Comparison of ENCODE assay signal across 36 cellular contexts in the genomic region with DNA sequence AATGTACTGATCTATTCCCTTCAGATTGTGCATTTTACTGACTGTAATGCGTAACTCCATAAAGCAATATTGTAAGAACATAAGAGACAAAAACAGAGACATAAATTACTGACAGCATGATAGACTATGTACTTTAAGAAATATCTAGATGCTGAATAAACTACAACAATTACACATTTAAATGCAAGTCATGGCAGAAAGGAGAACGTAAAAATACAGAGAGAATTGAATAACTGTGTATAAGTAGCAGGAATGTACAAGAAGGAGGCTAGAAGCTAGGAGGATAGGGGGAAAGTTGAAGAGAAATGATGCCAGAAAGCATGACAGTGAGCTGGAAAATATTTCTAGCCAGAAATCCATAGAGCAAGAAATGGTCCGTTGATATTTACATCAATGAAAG.
"Had no signal": no experiment of that assay in that cellular context is flagged by ENCODE, and none has a peak within 500 bp of the region (broad histone marks: within the 10 kb centered on the region; RNA-seq: fewer than 3 reads in every experiment).

No MANE protein-coding gene starts in this region.

- H3K36me3 ChIP-seq: MG63 had no signal

- H3K9me3 ChIP-seq: MG63 had no signal

- H3K4me3 ChIP-seq: MG63 had no signal

- DNase-seq: Kasumi-1, MG63, MM.1S, MV-4-11, NCI-H1048, NCI-H1092, NCI-H1092 treated with DMSO at 0.1 percent for 48 hours, NCI-H1105, NCI-H1105 treated with DMSO at 0.1 percent for 48 hours, NCI-H1417, NCI-H1417 treated with DMSO at 0.1 percent for 48 hours, NCI-H1436, NCI-H1436 treated with DMSO at 0.1 percent for 48 hours, NCI-H146, NCI-H1694, NCI-H1694 treated with DMSO at 0.1 percent for 48 hours, NCI-H187, NCI-H187 treated with DMSO at 0.1 percent for 48 hours, NCI-H1930, NCI-H2029, NCI-H2029 treated with DMSO at 0.1 percent for 48 hours, NCI-H2081, NCI-H2081 treated with DMSO at 0.1 percent for 48 hours, NCI-H2107, NCI-H2171, NCI-H2171 treated with DMSO at 0.1 percent for 48 hours, NCI-H2227 treated with DMSO at 0.1 percent for 48 hours, NCI-H226, NCI-H345, NCI-H446, NCI-H446 treated with DMSO at 0.1 percent for 48 hours, NCI-H510A, NCI-H510A treated with DMSO at 0.1 percent for 48 hours, NCI-H524, NCI-H524 treated with DMSO at 0.1 percent for 48 hours, NCI-H526 had no signal
